Comparison of ENCODE assay signal across 19 cellular contexts in the genomic region with DNA sequence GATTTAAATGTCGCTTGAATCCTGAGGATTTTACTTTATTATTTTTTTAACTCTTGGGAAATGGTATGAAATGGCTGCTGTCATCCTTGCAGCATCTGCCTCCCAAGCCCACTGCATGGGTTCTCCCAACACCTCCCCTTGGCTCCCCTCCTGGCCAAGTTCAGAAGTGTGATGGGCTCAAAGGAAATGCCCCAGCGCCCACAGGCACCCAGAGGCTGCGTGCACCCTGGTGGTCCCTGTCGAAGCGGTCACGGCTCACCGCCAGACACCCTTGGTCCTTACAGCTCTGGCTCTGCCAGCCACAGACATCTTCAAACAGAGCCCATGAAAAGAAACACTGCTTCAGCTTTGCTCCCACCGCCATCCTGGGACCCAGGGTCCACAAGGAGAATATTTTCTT.
DNase-seq lines count a peak whose midpoint lies in the region; ATAC-seq and TF ChIP-seq lines count a peak whose summit lies in the region.
"Had no signal": no experiment of that assay in that cellular context is flagged by ENCODE, and none has a peak within 500 bp of the region (broad histone marks: within the 10 kb centered on the region; RNA-seq: fewer than 3 reads in every experiment).

No MANE protein-coding gene starts in this region.

- no peak overlapping the region for H3K4me3 ChIP-seq in sigmoid colon
- H3K4me3 ChIP-seq: cardiac muscle cell, dorsolateral prefrontal cortex had no signal

- H3K36me3 Mint-ChIP-seq in HFFc6 (ENCODE audit: low read depth) (0 out of 2 replicates have a peak, but pooled peaks cover 2% of the 10 kb centered on the region), brain (peaks cover 3% of the 10 kb centered on the region)
- H3K36me3 Mint-ChIP-seq: CD4-positive, CD25-positive, alpha-beta regulatory T cell had no signal

- no peaks in the 10 kb centered on the region for H3K27me3 ChIP-seq in sigmoid colon
- H3K27me3 ChIP-seq: cardiac muscle cell had no signal

- ATAC-seq in omental fat pad (ENCODE audit: low FRiP score) (peak; percentile 44), GM18505 (IDR thresholded peaks at IDR 0.05; ENCODE audit: unreplicated experiment) (no peak)
- ATAC-seq: activated naive CD8-positive, alpha-beta T cell treated with anti-CD3 and anti-CD28 coated beads, Interleukin-2, amount 50 U/mL, for 24 hours; activated T-helper 17 cell treated with anti-CD3 and anti-CD28 coated beads, Interleukin-2, amount 50 U/mL, for 72 hours; left ventricle myocardium superior had no signal

- H3K4me1 ChIP-seq in sigmoid colon, result no peaks in the 10 kb centered on the region

- H3K9me3 Mint-ChIP-seq in HFFc6 (no peaks in the 10 kb centered on the region), brain (peaks cover 0 to 14% (median 6%) of the 10 kb centered on the region in 5 experiments)
- H3K9me3 Mint-ChIP-seq: activated naive CD8-positive, alpha-beta T cell treated with anti-CD3 and anti-CD28 coated beads, Interleukin-2, amount 50 U/mL, for 24 hours had no signal

- no peak for TF ChIP-seq EP300 in sigmoid colon (IDR thresholded peaks at IDR 0.05)

- intact Hi-C loops in sigmoid colon (cut with DNase I), result no loop called here

- TF ChIP-seq CTCF in HFFc6 (IDR thresholded peaks at IDR 0.05) (peak; percentile 18; the same call in 1 of the 2 replicates), brain (conservative IDR thresholded peaks at IDR 0.05) (no peak), omental fat pad (IDR thresholded peaks at IDR 0.05) (no peak), sigmoid colon (IDR thresholded peaks at IDR 0.05) (no peak)

- WGBS in sigmoid colon, 2 donors, result 88 to 89% methylated on average over 8 of the region's 8 CpGs

- no peak overlapping the region for H3K4me3 Mint-ChIP-seq in HFFc6
- H3K4me3 Mint-ChIP-seq in brain, result no peak overlapping the region
- H3K4me3 Mint-ChIP-seq: activated naive CD8-positive, alpha-beta T cell treated with anti-CD3 and anti-CD28 coated beads, Interleukin-2, amount 50 U/mL, for 24 hours; activated T-helper 17 cell treated with anti-CD3 and anti-CD28 coated beads, Interleukin-2, amount 50 U/mL, for 72 hours; CD4-positive, CD25-positive, alpha-beta regulatory T cell had no signal

- H3K27me3 Mint-ChIP-seq in HFFc6 (ENCODE audit: insufficient read depth) (peaks cover 1% of the 10 kb centered on the region), brain (peaks cover 3% of the 10 kb centered on the region)
- H3K27me3 Mint-ChIP-seq: activated T-helper 17 cell treated with anti-CD3 and anti-CD28 coated beads, Interleukin-2, amount 50 U/mL, for 72 hours; CD4-positive, CD25-positive, alpha-beta regulatory T cell had no signal

- peak overlapping the region; percentile 52; the same call in 1 of the 2 replicates for H3K27ac Mint-ChIP-seq in HFFc6
- peak overlapping the region in 3 of 5 experiments; percentile 22 to 89 (median 38) for H3K27ac Mint-ChIP-seq in brain
- H3K27ac Mint-ChIP-seq: activated naive CD8-positive, alpha-beta T cell treated with anti-CD3 and anti-CD28 coated beads, Interleukin-2, amount 50 U/mL, for 24 hours; activated T-helper 17 cell treated with anti-CD3 and anti-CD28 coated beads, Interleukin-2, amount 50 U/mL, for 72 hours; CD4-positive, CD25-positive, alpha-beta regulatory T cell had no signal

- no peak for TF ChIP-seq POLR2A in GM18505 (IDR thresholded peaks at IDR 0.05; ENCODE audit: borderline replicate concordance, extremely low read depth, insufficient read depth, insufficient read length)
- no peak for TF ChIP-seq POLR2A in sigmoid colon (IDR thresholded peaks at IDR 0.05)

- no peaks in the 10 kb centered on the region for H3K9me3 ChIP-seq in sigmoid colon

- H3K4me1 Mint-ChIP-seq in HFFc6 (ENCODE audit: low read depth) (peaks cover 31% of the 10 kb centered on the region), brain (peaks cover 31% of the 10 kb centered on the region)
- H3K4me1 Mint-ChIP-seq: activated naive CD8-positive, alpha-beta T cell treated with anti-CD3 and anti-CD28 coated beads, Interleukin-2, amount 50 U/mL, for 24 hours; activated T-helper 17 cell treated with anti-CD3 and anti-CD28 coated beads, Interleukin-2, amount 50 U/mL, for 72 hours; CD4-positive, CD25-positive, alpha-beta regulatory T cell had no signal

- H3K36me3 ChIP-seq in sigmoid colon, result no peaks in the 10 kb centered on the region
- H3K36me3 ChIP-seq: cardiac muscle cell had no signal

- H3K27ac ChIP-seq in sigmoid colon, result no peak overlapping the region
- H3K27ac ChIP-seq: cardiac muscle cell, dorsolateral prefrontal cortex had no signal

- DNase-seq in A172 (ENCODE audit: low spot score) (peak; percentile 25), HFFc6 (no peak), omental fat pad (ENCODE audit: low spot score) (no peak), mucosa of gallbladder (ENCODE audit: low spot score) (no peak), occipital lobe (lab: John Stamatoyannopoulos, UW) (no peak), sigmoid colon (no peak)
- DNase-seq: activated CD4-positive, alpha-beta T cell treated with anti-CD3 and anti-CD28 coated beads for 1 hour; activated naive CD8-positive, alpha-beta T cell treated with anti-CD3 and anti-CD28 coated beads, Interleukin-2, amount 50 U/mL, for 24 hours; CD4-positive, CD25-positive, alpha-beta regulatory T cell; dorsolateral prefrontal cortex; Kasumi-1; left ventricle myocardium superior; NCI-H1092; NCI-H524 treated with DMSO at 0.1 percent for 48 hours; stimulated activated CD8-positive, alpha-beta memory T cell treated with anti-CD3 and anti-CD28 coated beads, Interleukin-4, amount 100 ng/mL, for 48 hours had no signal
